ENCODE assay signal across 23 cellular contexts in genomic region chr17:75712480-75712879, GRCh38.
"Had no signal": no experiment of that assay in that cellular context is flagged by ENCODE, and none has a peak within 500 bp of the region (broad histone marks: within the 10 kb centered on the region; RNA-seq: fewer than 3 reads in every experiment).

No MANE protein-coding gene starts in this region.

- H3K27ac ChIP-seq: body of pancreas, dorsolateral prefrontal cortex, sigmoid colon, spleen, testis had no signal

- ATAC-seq: activated CD4-positive, alpha-beta T cell treated with anti-CD3 and anti-CD28 coated beads for 36 hours; activated T-helper 17 cell treated with anti-CD3 and anti-CD28 coated beads, Interleukin-2, amount 50 U/mL, for 72 hours; body of pancreas; left lobe of liver; stimulated activated memory B cell treated with anti-CD40 and anti-IgM and Interleukin-4, amounts not matched to agents 10 μg/mL and 1 μg/mL and 100 μg/mL, for 72 hours had no signal

- DNase-seq: activated CD4-positive, alpha-beta T cell treated with anti-CD3 and anti-CD28 coated beads for 36 hours; activated CD4-positive, alpha-beta T cell treated with anti-CD3 and anti-CD28 coated beads, Interleukin-2, amount 50 U/mL, for 48 hours; activated naive CD4-positive, alpha-beta T cell; activated naive CD8-positive, alpha-beta T cell treated with anti-CD3 and anti-CD28 coated beads for 36 hours; body of pancreas; central memory CD4-positive, alpha-beta T cell; dorsolateral prefrontal cortex; endodermal cell; erythroblast; hypothalamus; kidney; midbrain; nephron progenitor cell; nucleus accumbens; posterior cingulate gyrus; sigmoid colon; spleen; stimulated activated CD4-positive, alpha-beta T cell treated with anti-CD3 and anti-CD28 coated beads, Interleukin-4, amount 100 ng/mL, for 4 hours; testis had no signal

- H3K9me3 ChIP-seq: body of pancreas, sigmoid colon, spleen, testis had no signal

- H3K4me1 ChIP-seq: body of pancreas, sigmoid colon, testis had no signal

- H3K4me3 ChIP-seq: body of pancreas, dorsolateral prefrontal cortex, lung, sigmoid colon, spleen, testis had no signal

- H3K27me3 ChIP-seq: body of pancreas, testis had no signal
